ENCODE assay signal across 8 cellular contexts in the genomic region with DNA sequence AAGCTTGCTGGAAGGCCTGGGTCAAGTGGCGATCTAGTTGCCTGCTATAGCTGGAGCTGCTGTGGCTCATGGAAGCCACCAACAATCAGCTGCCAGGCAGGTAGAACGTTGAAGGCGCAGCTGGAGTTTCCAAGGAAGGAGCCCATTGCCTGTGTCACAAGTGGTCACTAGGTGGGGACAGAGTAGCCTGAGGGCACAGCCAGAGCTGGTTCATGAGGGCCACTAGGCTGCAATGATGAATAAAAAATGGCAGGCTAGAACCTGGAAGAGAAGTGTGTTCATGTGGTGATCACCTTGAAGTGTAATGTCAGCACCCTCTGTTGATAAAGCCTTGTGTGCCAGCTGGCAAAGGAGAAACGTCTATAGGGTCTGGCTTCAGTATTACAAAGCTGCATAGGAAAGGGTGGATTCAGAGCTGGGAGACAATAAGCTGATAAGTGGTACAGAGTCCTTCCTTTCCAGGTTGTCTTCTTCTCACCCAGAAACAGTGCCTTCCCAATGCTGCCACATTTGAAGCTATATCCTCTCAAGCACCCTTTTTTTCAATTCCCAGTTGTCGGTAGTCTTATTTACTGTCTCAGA.
DNase-seq lines count a peak whose midpoint lies in the region; ATAC-seq and TF ChIP-seq lines count a peak whose summit lies in the region.

No MANE protein-coding gene starts in this region.

- ATAC-seq in GM18867 (IDR thresholded peaks at IDR 0.05; ENCODE audit: unreplicated experiment) (peak; percentile 84), HG03175 (IDR thresholded peaks at IDR 0.05; ENCODE audit: unreplicated experiment) (peak; percentile 79), gastroesophageal sphincter (no peak), HG03196 (IDR thresholded peaks at IDR 0.05; ENCODE audit: unreplicated experiment) (no peak)

- peaks cover 35% of the 10 kb centered on the region for H3K27me3 Mint-ChIP-seq in activated CD4-positive, alpha-beta memory T cell treated with anti-CD3 and anti-CD28 coated beads, Interleukin-2, amount 10 ng/mL, durations not matched to agents 7 days and 5 days

- CTCF ChIA-PET in activated CD4-positive, alpha-beta memory T cell treated with anti-CD3 and anti-CD28 coated beads, Interleukin-2, amount 10 ng/mL, durations not matched to agents 7 days and 5 days (lab: Charles Lee), result interaction anchor here (0.7 to 1.6 kb wide), 29 partner anchors 9 to 805 kb away, joined by 3 to 13 read pairs (median 3); no protein-coding TSS in a partner anchor

- no peak overlapping the region for H3K4me3 ChIP-seq in BE2C (ENCODE audit: low read depth, low read length)
- no peak overlapping the region for H3K4me3 ChIP-seq in gastroesophageal sphincter
- H3K4me3 ChIP-seq in parathyroid adenoma (ENCODE audit: low read depth, low read length), result no peak overlapping the region

- no peak overlapping the region for H3K9ac ChIP-seq in parathyroid adenoma

- H3K36me3 ChIP-seq in BE2C (no peaks in the 10 kb centered on the region), gastroesophageal sphincter (no peaks in the 10 kb centered on the region), parathyroid adenoma (ENCODE audit: control insufficient read depth, insufficient read depth, low read length) (no peaks in the 10 kb centered on the region)

- no peak for TF ChIP-seq EP300 in gastroesophageal sphincter (IDR thresholded peaks at IDR 0.05)

- WGBS in gastroesophageal sphincter (ENCODE audit: low coverage in 1 of 2), 2 donors, result 67 to 79% methylated on average over 3 to 5 of the region's 5 CpGs

- no peak for TF ChIP-seq POLR2A in gastroesophageal sphincter (IDR thresholded peaks at IDR 0.05)

- peak overlapping the region; percentile 42 for H2AFZ ChIP-seq in parathyroid adenoma

- POLR2A ChIA-PET in activated CD4-positive, alpha-beta memory T cell treated with anti-CD3 and anti-CD28 coated beads, Interleukin-2, amount 10 ng/mL, durations not matched to agents 7 days and 5 days (lab: Charles Lee), result interaction anchor here (0.7 kb wide), 1 partner anchor 15 kb away, joined by 3 read pairs; no protein-coding TSS in a partner anchor

- H3K27ac ChIP-seq in gastroesophageal sphincter, result no peak overlapping the region
- H3K27ac ChIP-seq in parathyroid adenoma, result no peak overlapping the region

- H3K9me3 ChIP-seq in BE2C (no peaks in the 10 kb centered on the region), gastroesophageal sphincter (no peaks in the 10 kb centered on the region), parathyroid adenoma (ENCODE audit: control insufficient read depth, low read length) (no peaks in the 10 kb centered on the region)

- no peaks in the 10 kb centered on the region for H3K9me3 Mint-ChIP-seq in activated CD4-positive, alpha-beta memory T cell treated with anti-CD3 and anti-CD28 coated beads, Interleukin-2, amount 10 ng/mL, durations not matched to agents 7 days and 5 days

- no peak overlapping the region for H3K4me3 Mint-ChIP-seq in activated CD4-positive, alpha-beta memory T cell treated with anti-CD3 and anti-CD28 coated beads, Interleukin-2, amount 10 ng/mL, durations not matched to agents 7 days and 5 days

- DNase-seq in BE2C (peak; percentile 86), NCI-H446 (lab: John Stamatoyannopoulos, UW) (peak; percentile 41 to 81)
- peak; percentile 52 for DNase-seq in activated CD4-positive, alpha-beta memory T cell treated with anti-CD3 and anti-CD28 coated beads, Interleukin-2, amount 10 ng/mL, durations not matched to agents 7 days and 5 days

- H3K27ac Mint-ChIP-seq in activated CD4-positive, alpha-beta memory T cell treated with anti-CD3 and anti-CD28 coated beads, Interleukin-2, amount 10 ng/mL, durations not matched to agents 7 days and 5 days, result no peak overlapping the region

- no peak overlapping the region for H3K4me2 ChIP-seq in parathyroid adenoma (ENCODE audit: low read length)

- TF ChIP-seq CTCF in BE2C (IDR thresholded peaks at IDR 0.05; ENCODE audit: low read depth, low read length) (peak; percentile 99), gastroesophageal sphincter (IDR thresholded peaks at IDR 0.05) (peak; percentile 51 to 81 (median 62)), parathyroid adenoma (IDR thresholded peaks at IDR 0.05) (peak; percentile 82)

- no peaks in the 10 kb centered on the region for H3K79me2 ChIP-seq in parathyroid adenoma

- H3K4me1 Mint-ChIP-seq in activated CD4-positive, alpha-beta memory T cell treated with anti-CD3 and anti-CD28 coated beads, Interleukin-2, amount 10 ng/mL, durations not matched to agents 7 days and 5 days, result no peaks in the 10 kb centered on the region

- H3K36me3 Mint-ChIP-seq in activated CD4-positive, alpha-beta memory T cell treated with anti-CD3 and anti-CD28 coated beads, Interleukin-2, amount 10 ng/mL, durations not matched to agents 7 days and 5 days (ENCODE audit: low read depth), result no peaks in the 10 kb centered on the region

- peaks cover 23% of the 10 kb centered on the region for H3K27me3 ChIP-seq in BE2C
- H3K27me3 ChIP-seq in gastroesophageal sphincter, result no peaks in the 10 kb centered on the region
- no peaks in the 10 kb centered on the region for H3K27me3 ChIP-seq in parathyroid adenoma (ENCODE audit: control insufficient read depth, insufficient read depth, low read length)

- H3K4me1 ChIP-seq in BE2C (no peaks in the 10 kb centered on the region), gastroesophageal sphincter (no peaks in the 10 kb centered on the region), parathyroid adenoma (no peaks in the 10 kb centered on the region)

Comparison
In these comparisons a context has a peak if more than half of its experiments do, and no peak if none do; other contexts are left out.
1. ATAC-seq: peak in GM18867 (single experiment) and HG03175 (single experiment); none in gastroesophageal sphincter (single experiment) and HG03196 (single experiment).
2. Peak in every context shown above with its lines, with median percentiles within 50 percentile points of each other: DNase-seq and CTCF ChIP-seq.